Comparison of ENCODE assay signal across 14 cellular contexts in genomic region chr19:49923055-49924003, GRCh38. TPM values are rescaled to one million over a fixed set of nuclear protein-coding genes. Genes with fewer than 3 reads are reported as not detected.
DNase-seq lines count a peak whose midpoint lies in the region; ATAC-seq, FAIRE-seq and TF ChIP-seq lines count a peak whose summit lies in the region.
"Had no signal": no experiment of that assay in that cellular context is flagged by ENCODE, and none has a peak within 500 bp of the region (broad histone marks: within the 10 kb centered on the region; RNA-seq: fewer than 3 reads in every experiment).

No MANE protein-coding gene starts in this region.

- no peak overlapping the region for H3K4ac ChIP-seq in neuronal stem cell (ENCODE audit: low read length)

- peak overlapping the region; percentile 50; the same call in 1 of the 2 replicates for H3K4me3 ChIP-seq in DOHH2 (ENCODE audit: low read length)
- H3K4me3 ChIP-seq in Karpas-422 (ENCODE audit: low read length), result peak overlapping the region; percentile 52
- peak overlapping the region; percentile 59; the same call in 1 of the 2 replicates for H3K4me3 ChIP-seq in GM12878
- no peak overlapping the region for H3K4me3 ChIP-seq in neuronal stem cell (ENCODE audit: low read length in 2 of 2)
- H3K4me3 ChIP-seq: HAP-1 had no signal

- TF ChIP-seq EP300 in GM12878 (IDR thresholded peaks at IDR 0.05; ENCODE audit: borderline replicate concordance in 1 of 2, control insufficient read depth in 1 of 2, low read depth in 2 of 2, low read length in 2 of 2), result no peak

- no peak overlapping the region for H3K18ac ChIP-seq in neuronal stem cell (ENCODE audit: low read length)

- H3K36me3 ChIP-seq in DOHH2 (ENCODE audit: control insufficient read depth, low read length) (peaks cover 84% of the 10 kb centered on the region), Karpas-422 (ENCODE audit: insufficient read depth, low read length) (peaks cover 33% of the 10 kb centered on the region), GM12878 (ENCODE audit: control insufficient read depth in 2 of 2, insufficient read depth in 2 of 2, low read length in 1 of 2) (peaks cover 18 to 36% of the 10 kb centered on the region in 2 experiments), neuronal stem cell (replicated peaks in 1 of 2; ENCODE audit: control insufficient read depth in 2 of 2, insufficient read depth in 2 of 2, low read length in 2 of 2) (peaks cover 46 to 91% of the 10 kb centered on the region in 2 donors)

- CTCF ChIA-PET in GM12878 (lab: Yijun Ruan, JAX), result interaction anchor here (1.5 kb wide), 1 partner anchor 9 kb away, joined by 6 read pairs; no protein-coding TSS in a partner anchor

- POLR2A ChIA-PET in GM12878 (lab: Charles Lee), result interaction anchor here (0.7 to 2.3 kb wide), 4 partner anchors 11 to 37 kb away, joined by 3 to 17 read pairs (median 5); partner anchors contain the start of gene IL4I1

- H2AK5ac ChIP-seq in neuronal stem cell (ENCODE audit: low read depth, low read length), result no peak overlapping the region

- H2AFZ ChIP-seq in Karpas-422 (ENCODE audit: low read length), result no peak overlapping the region
- no peak overlapping the region for H2AFZ ChIP-seq in GM12878 (ENCODE audit: control insufficient read depth, low read depth, low read length)
- H2AFZ ChIP-seq in neuronal stem cell (ENCODE audit: low read length), result no peak overlapping the region

- no peak overlapping the region for H2BK120ac ChIP-seq in neuronal stem cell (ENCODE audit: low read depth, low read length)

- intact Hi-C loops in GM12878 (cut with micrococcal nuclease; ENCODE audit: unreplicated experiment), result no loop called here

- 93% methylated on average over 31 of the region's 31 CpGs for whole genome bisulfite sequencing in GM12878 (ENCODE audit: insufficient coverage, insufficient replicate concordance, low lambda C conversion rate, missing lambda C conversion rate)
- WGBS in neuronal stem cell (ENCODE audit: extremely low coverage in 2 of 2, insufficient read length in 2 of 2, insufficient replicate concordance in 1 of 2), 2 donors, result no CpG with 5 or more reads among the region's 31 CpGs

- TF ChIP-seq CTCF in DOHH2 (IDR thresholded peaks at IDR 0.05; ENCODE audit: low read depth, low read length, poor library complexity, severe bottlenecking), result no peak
- TF ChIP-seq CTCF in GM12878 (IDR thresholded peaks at IDR 0.05 in 2 of 3, conservative IDR thresholded peaks at IDR 0.05 in 1 of 3; ENCODE audit: control insufficient read depth in 2 of 3, extremely low read depth in 1 of 3, insufficient read depth in 1 of 3, low read depth in 3 of 3, low read length in 3 of 3), result no peak

- no peak overlapping the region for H2BK5ac ChIP-seq in neuronal stem cell (ENCODE audit: low read length)

- no peak overlapping the region for H3K14ac ChIP-seq in neuronal stem cell (ENCODE audit: low read length)

- TF ChIP-seq POLR2A in GM12878 (IDR thresholded peaks at IDR 0.05; ENCODE audit: low read depth, low read length), result 0 out of 2 replicates have a peak, but pooled peaks have one; percentile 27

- RAD21 ChIA-PET in GM12878 (lab: Charles Lee; ENCODE audit: unreplicated experiment), result interaction anchor here (1.5 kb wide), 1 partner anchor 12 kb away, joined by 7 read pairs; no protein-coding TSS in a partner anchor

- in situ Hi-C loops in GM12878 (cut with MboI), result no loop called here
- in situ Hi-C loops in KBM-7 (cut with MboI; ENCODE audit: low pct_unique_long_range_greater_than_20kb, low sequenced_read_pairs), result no loop called here

- H3K79me1 ChIP-seq in neuronal stem cell (ENCODE audit: low read depth, low read length), result peaks cover 33% of the 10 kb centered on the region

- ATAC-seq in GM12878, result no peak

- H4K20me1 ChIP-seq in DOHH2 (ENCODE audit: control insufficient read depth, insufficient read depth, low read depth, low read length) (peaks cover 26% of the 10 kb centered on the region), Karpas-422 (ENCODE audit: insufficient read depth, low read depth, low read length) (0 out of 2 replicates have a peak, but pooled peaks cover 11% of the 10 kb centered on the region), GM12878 (ENCODE audit: control insufficient read depth, insufficient read depth) (no peaks in the 10 kb centered on the region; the same call in 1 of the 2 replicates)

- H3K27me3 ChIP-seq in DOHH2 (ENCODE audit: control insufficient read depth, low read length), result no peaks in the 10 kb centered on the region
- H3K27me3 ChIP-seq in Karpas-422 (ENCODE audit: low read length), result no peaks in the 10 kb centered on the region
- no peaks in the 10 kb centered on the region for H3K27me3 ChIP-seq in GM12878 (replicated peaks in 1 of 2; ENCODE audit: control insufficient read depth in 2 of 2, insufficient read depth in 2 of 2, low read length in 1 of 2)
- no peaks in the 10 kb centered on the region for H3K27me3 ChIP-seq in neuronal stem cell (ENCODE audit: control insufficient read depth in 3 of 3, insufficient read depth in 3 of 3, low read depth in 1 of 3, low read length in 3 of 3)

- H3K4me2 ChIP-seq in DOHH2 (ENCODE audit: low read length) (peak overlapping the region; percentile 65), Karpas-422 (ENCODE audit: low read depth, low read length, poor library complexity, severe bottlenecking) (peak overlapping the region; percentile 66), GM12878 (ENCODE audit: control insufficient read depth, insufficient read depth) (peak overlapping the region; percentile 76), neuronal stem cell (ENCODE audit: insufficient read depth, low read length, poor library complexity, severe bottlenecking) (no peak overlapping the region)

- no peak overlapping the region for H2BK15ac ChIP-seq in neuronal stem cell (ENCODE audit: low read length)

- no TSS peak for BruUV-seq in GM12878 (replicated peaks; lab: Mats Ljungman, UMichigan)

- H2BK12ac ChIP-seq in neuronal stem cell (ENCODE audit: low read length), result no peak overlapping the region

- H3K79me2 ChIP-seq in DOHH2 (ENCODE audit: control insufficient read depth, low read length) (peaks cover 99% of the 10 kb centered on the region), Karpas-422 (ENCODE audit: low read length) (peaks cover 88% of the 10 kb centered on the region), GM12878 (ENCODE audit: control insufficient read depth, insufficient read depth, low read length) (peaks cover 92% of the 10 kb centered on the region)

- H3K9me2 ChIP-seq in DOHH2 (replicated peaks; ENCODE audit: control insufficient read depth, low read length) (no peaks in the 10 kb centered on the region), Karpas-422 (replicated peaks; ENCODE audit: insufficient read depth, low read length) (no peaks in the 10 kb centered on the region)

- SMC1A ChIA-PET in GM12878 (lab: Charles Lee; ENCODE audit: uncharacterized antibody, unreplicated experiment), result interaction anchor here (1.9 kb wide), 1 partner anchor 12 kb away, joined by 7 read pairs; no protein-coding TSS in a partner anchor

- H3K4me1 ChIP-seq in DOHH2 (ENCODE audit: control insufficient read depth, low read length) (peaks cover 43% of the 10 kb centered on the region), Karpas-422 (ENCODE audit: low read length) (peaks cover 53% of the 10 kb centered on the region), GM12878 (ENCODE audit: control insufficient read depth, insufficient read depth, low read length) (peaks cover 44% of the 10 kb centered on the region), neuronal stem cell (ENCODE audit: control insufficient read depth in 2 of 2, insufficient read depth in 1 of 2, low read depth in 1 of 2, low read length in 2 of 2) (peaks cover 7 to 17% of the 10 kb centered on the region in 2 donors)

- TF ChIP-seq RAD21 in GM12878 (IDR thresholded peaks at IDR 0.05; ENCODE audit: insufficient read depth, low read depth, low read length), result no peak

- H3K9ac ChIP-seq in Karpas-422 (ENCODE audit: low read length) (peak overlapping the region; percentile 68), GM12878 (ENCODE audit: control insufficient read depth, insufficient read depth, low read length) (peak overlapping the region; percentile 26; the same call in 1 of the 2 replicates), neuronal stem cell (ENCODE audit: low read depth, low read length, poor library complexity) (peak overlapping the region; percentile 51)

- FAIRE-seq in GM12878 (lab: Jason Lieb, UNC), result no peak
- FAIRE-seq: D721Med had no signal

- peak overlapping the region; percentile 75 for H3K23ac ChIP-seq in neuronal stem cell (ENCODE audit: low read depth, low read length, poor library complexity)

- H3K9me3 ChIP-seq in DOHH2 (ENCODE audit: control insufficient read depth, insufficient read depth, low read length) (no peaks in the 10 kb centered on the region), Karpas-422 (ENCODE audit: low read length) (no peaks in the 10 kb centered on the region), GM12878 (replicated peaks; ENCODE audit: control insufficient read depth, insufficient read depth, low read length) (no peaks in the 10 kb centered on the region), neuronal stem cell (replicated peaks in 1 of 2; ENCODE audit: control insufficient read depth in 2 of 2, insufficient read depth in 1 of 2, low read depth in 1 of 2, low read length in 2 of 2) (no peaks in the 10 kb centered on the region)
- H3K9me3 ChIP-seq: HAP-1 had no signal

- H4K8ac ChIP-seq in neuronal stem cell (ENCODE audit: low read depth, low read length), result no peak overlapping the region

- no peaks in the 10 kb centered on the region for H3F3A ChIP-seq in DOHH2 (ENCODE audit: control insufficient read depth, insufficient read depth)

- H3K27ac ChIP-seq in DOHH2 (ENCODE audit: low read depth, low read length) (peak overlapping the region; percentile 51), Karpas-422 (ENCODE audit: low read length) (peak overlapping the region; percentile 91), GM12878 (ENCODE audit: control insufficient read depth, insufficient read depth) (peak overlapping the region; percentile 52), neuronal stem cell (replicated peaks; ENCODE audit: low read length) (no peak overlapping the region)

- H4K91ac ChIP-seq in neuronal stem cell (ENCODE audit: low read depth, low read length, poor library complexity), result no peak overlapping the region

- DNase-seq in Karpas-422, result no peak
- DNase-seq in GM12878 (ENCODE audit: low read depth, low spot score), result peak; percentile 56
- no peak for DNase-seq in neuronal stem cell (ENCODE audit: low spot score)
- no peak for DNase-seq in KBM-7
- no peak for DNase-seq in activated CD4-positive, alpha-beta T cell treated with anti-CD3 and anti-CD28 coated beads for 4 hours
- no peak for DNase-seq in RKO (ENCODE audit: low spot score)
- no peak for DNase-seq in NOMO-1 (lab: John Stamatoyannopoulos, UW; ENCODE audit: unreplicated experiment in 2 of 2)

RNA-seq across cellular contexts. Expression of gene ATF5, which starts 5.7 kb away (rescaled TPM):
- 454 and 537 TPM in 2 replicates for total RNA-seq in Karpas-422 (2014; rRNA removed; shearing (Covaris generic); ENCODE audit: low replicate concordance)
- 30.9 and 34.7 TPM in 2 replicates for total RNA-seq in GM12878 (2013; cell fraction: nucleolus; rRNA removed)
- total RNA-seq in GM12878 (2014; rRNA removed), result 24.8 and 29.0 TPM in 2 replicates
- 16.7 and 17.6 TPM in 2 replicates for total RNA-seq in GM12878 (2014; rRNA removed; fragmentation: Illumina TruSeq; extraction: Trizol)
- total RNA-seq in GM12878 (2021), result 82.1 and 83.1 TPM in 2 replicates
- 74.7 TPM for polyA plus RNA-seq in GM12878 (2011; ENCODE audit: low read depth)
- polyA plus RNA-seq in GM12878 (2011; rRNA removed), result 122 and 133 TPM in 2 replicates
- 117 and 157 TPM in 2 replicates for polyA plus RNA-seq in GM12878 (2011; cell fraction: cytosol; rRNA removed)
- polyA plus RNA-seq in GM12878 (2011; cell fraction: nucleus; rRNA removed), result 263 and 301 TPM in 2 replicates
- 136 and 179 TPM in 2 replicates for polyA plus RNA-seq in GM12878 (2012)
- 38.1 and 41.1 TPM in 2 replicates for polyA plus RNA-seq in GM12878 (2014; fragmentation: Illumina TruSeq; extraction: Trizol)
- 10 to 100 TPM in 1 of 2 experiments, 1 to 10 TPM in 1; 9.1 to 10.1 TPM for polyA plus RNA-seq in GM12878 (2014; fragmentation: Nextera tagmentation; extraction: Ambion mirVana)
- 55.2 and 63.1 TPM in 2 replicates for polyA plus RNA-seq in GM12878 (2014; rRNA removed)
- polyA plus RNA-seq in GM12878 (2016; fragmentation: Nextera tagmentation; extraction: Ambion mirVana), result 10 to 100 TPM; 16.3 to 19.0 TPM
- 24.1 and 57.3 TPM in 2 replicates for polyA minus RNA-seq in GM12878 (2011; rRNA and poly(A)+ RNA removed)
- polyA minus RNA-seq in GM12878 (2011; cell fraction: cytosol; rRNA and poly(A)+ RNA removed), result 65.8 and 83.5 TPM in 2 replicates
- polyA minus RNA-seq in GM12878 (2011; cell fraction: nucleus; rRNA and poly(A)+ RNA removed), result 15.8 and 26.1 TPM in 2 replicates
- polyA plus RNA-seq in neuronal stem cell (2013, experiment 1 of 2), result 7.5 TPM
- polyA plus RNA-seq in neuronal stem cell (2013, experiment 2 of 2), result 7.7 TPM

RNA-seq across cellular contexts. Expression of gene NUP62, which starts 6.0 kb away (rescaled TPM):
- 35.0 and 37.9 TPM in 2 replicates for total RNA-seq in Karpas-422 (2014; rRNA removed; shearing (Covaris generic); ENCODE audit: low replicate concordance)
- total RNA-seq in GM12878 (2013; cell fraction: nucleolus; rRNA removed), result 54.2 and 56.0 TPM in 2 replicates
- total RNA-seq in GM12878 (2014; rRNA removed) (90.7 and 95.6 TPM in 2 replicates), GM12878 (2014; rRNA removed; fragmentation: Illumina TruSeq; extraction: Trizol) (46.5 and 50.1 TPM in 2 replicates), GM12878 (2021) (102 and 108 TPM in 2 replicates)
- polyA plus RNA-seq in GM12878 (2011; ENCODE audit: low read depth), result 25.0 TPM
- polyA plus RNA-seq in GM12878 (2011; rRNA removed) (13.7 and 35.5 TPM in 2 replicates), GM12878 (2014; fragmentation: Illumina TruSeq; extraction: Trizol) (40.8 and 67.7 TPM in 2 replicates), GM12878 (2014; fragmentation: Nextera tagmentation; extraction: Ambion mirVana) (10 to 100 TPM; 19.5 to 22.0 TPM), GM12878 (2014; rRNA removed) (66.1 and 77.7 TPM in 2 replicates), GM12878 (2016; fragmentation: Nextera tagmentation; extraction: Ambion mirVana) (100 to 1,000 TPM; 105 to 110 TPM)
- 39.4 and 41.4 TPM in 2 replicates for polyA plus RNA-seq in GM12878 (2011; cell fraction: cytosol; rRNA removed)
- 25.1 and 36.3 TPM in 2 replicates for polyA plus RNA-seq in GM12878 (2011; cell fraction: nucleus; rRNA removed)
- polyA plus RNA-seq in GM12878 (2012), result 50.6 and 56.6 TPM in 2 replicates
- polyA minus RNA-seq in GM12878 (2011; rRNA and poly(A)+ RNA removed), result 24.5 and 36.2 TPM in 2 replicates
- 23.4 and 24.3 TPM in 2 replicates for polyA minus RNA-seq in GM12878 (2011; cell fraction: cytosol; rRNA and poly(A)+ RNA removed)
- 13.4 and 30.9 TPM in 2 replicates for polyA minus RNA-seq in GM12878 (2011; cell fraction: nucleus; rRNA and poly(A)+ RNA removed)
- polyA plus RNA-seq in neuronal stem cell (2013, experiment 1 of 2), result 69.0 TPM
- 72.2 TPM for polyA plus RNA-seq in neuronal stem cell (2013, experiment 2 of 2)

RNA-seq across cellular contexts. Expression of gene IL4I1, which starts 26.6 kb away (rescaled TPM):
- not detected in 2 replicates for total RNA-seq in Karpas-422 (2014; rRNA removed; shearing (Covaris generic); ENCODE audit: low replicate concordance)
- total RNA-seq in GM12878 (2013; cell fraction: nucleolus; rRNA removed), result 73.8 and 88.4 TPM in 2 replicates
- 39.1 and 51.0 TPM in 2 replicates for total RNA-seq in GM12878 (2014; rRNA removed)
- 16.2 and 17.4 TPM in 2 replicates for total RNA-seq in GM12878 (2014; rRNA removed; fragmentation: Illumina TruSeq; extraction: Trizol)
- 80.0 and 82.6 TPM in 2 replicates for total RNA-seq in GM12878 (2021)
- polyA plus RNA-seq in GM12878 (2011; ENCODE audit: low read depth), result 16.2 TPM
- polyA plus RNA-seq in GM12878 (2011; rRNA removed), result 37.4 and 83.8 TPM in 2 replicates
- polyA plus RNA-seq in GM12878 (2011; cell fraction: cytosol; rRNA removed), result 134 and 171 TPM in 2 replicates
- polyA plus RNA-seq in GM12878 (2011; cell fraction: nucleus; rRNA removed), result 271 and 308 TPM in 2 replicates
- polyA plus RNA-seq in GM12878 (2012), result 49.6 and 88.7 TPM in 2 replicates
- polyA plus RNA-seq in GM12878 (2014; fragmentation: Illumina TruSeq; extraction: Trizol), result 4.8 and 20.1 TPM in 2 replicates
- under 1 TPM; 0.62 to 1.00 TPM for polyA plus RNA-seq in GM12878 (2014; fragmentation: Nextera tagmentation; extraction: Ambion mirVana)
- polyA plus RNA-seq in GM12878 (2014; rRNA removed), result 42.5 and 53.3 TPM in 2 replicates
- 10 to 100 TPM; 43.0 to 45.5 TPM for polyA plus RNA-seq in GM12878 (2016; fragmentation: Nextera tagmentation; extraction: Ambion mirVana)
- polyA minus RNA-seq in GM12878 (2011; rRNA and poly(A)+ RNA removed), result 56.8 and 118 TPM in 2 replicates
- 132 and 154 TPM in 2 replicates for polyA minus RNA-seq in GM12878 (2011; cell fraction: cytosol; rRNA and poly(A)+ RNA removed)
- 56.3 and 66.6 TPM in 2 replicates for polyA minus RNA-seq in GM12878 (2011; cell fraction: nucleus; rRNA and poly(A)+ RNA removed)
- polyA plus RNA-seq in neuronal stem cell (2013, experiment 1 of 2), result 0.28 TPM
- polyA plus RNA-seq in neuronal stem cell (2013, experiment 2 of 2), result 0.26 TPM
- total RNA-seq: temporal lobe had no signal

RNA-seq across cellular contexts. Expression of gene SIGLEC11, which starts 37.6 kb away (rescaled TPM):
- total RNA-seq in Karpas-422 (2014; rRNA removed; shearing (Covaris generic); ENCODE audit: low replicate concordance), result 0.87 TPM in 1 of 2 replicates, not detected in the other
- not detected in 2 replicates for total RNA-seq in GM12878 (2013; cell fraction: nucleolus; rRNA removed)
- total RNA-seq in GM12878 (2014; rRNA removed) (not detected in 2 replicates), GM12878 (2014; rRNA removed; fragmentation: Illumina TruSeq; extraction: Trizol) (not detected in 2 replicates), GM12878 (2021) (not detected in 2 replicates)
- polyA plus RNA-seq in GM12878 (2011; ENCODE audit: low read depth), result not detected
- polyA plus RNA-seq in GM12878 (2011; rRNA removed) (not detected in 2 replicates), GM12878 (2014; fragmentation: Illumina TruSeq; extraction: Trizol) (not detected in 2 replicates), GM12878 (2014; fragmentation: Nextera tagmentation; extraction: Ambion mirVana) (not detected), GM12878 (2014; rRNA removed) (not detected in 2 replicates), GM12878 (2016; fragmentation: Nextera tagmentation; extraction: Ambion mirVana) (not detected)
- not detected in 2 replicates for polyA plus RNA-seq in GM12878 (2011; cell fraction: cytosol; rRNA removed)
- not detected in 2 replicates for polyA plus RNA-seq in GM12878 (2011; cell fraction: nucleus; rRNA removed)
- polyA plus RNA-seq in GM12878 (2012), result not detected in 2 replicates
- not detected in 2 replicates for polyA minus RNA-seq in GM12878 (2011; rRNA and poly(A)+ RNA removed)
- polyA minus RNA-seq in GM12878 (2011; cell fraction: cytosol; rRNA and poly(A)+ RNA removed), result not detected in 2 replicates
- polyA minus RNA-seq in GM12878 (2011; cell fraction: nucleus; rRNA and poly(A)+ RNA removed), result not detected in 2 replicates
- polyA plus RNA-seq in neuronal stem cell (2013, experiment 1 of 2), result not detected
- not detected for polyA plus RNA-seq in neuronal stem cell (2013, experiment 2 of 2)
- total RNA-seq: activated T-helper 2 cell treated with anti-CD3 and anti-CD28 coated beads, Interferon-gamma antibody, Interleukin-2, Interleukin-4, amounts not matched to agents 10 μg/mL and 5 μg/mL and 100 μg/mL, durations not matched to agents 14 hours and 24 hours and 36 hours; renal cortical epithelial cell; RPMI7951 had no signal

RNA-seq across cellular contexts. Expression of gene TBC1D17, which starts 45.8 kb away (rescaled TPM):
- total RNA-seq in Karpas-422 (2014; rRNA removed; shearing (Covaris generic); ENCODE audit: low replicate concordance), result 13.6 and 17.8 TPM in 2 replicates
- 24.8 and 29.4 TPM in 2 replicates for total RNA-seq in GM12878 (2013; cell fraction: nucleolus; rRNA removed)
- total RNA-seq in GM12878 (2014; rRNA removed), result 3.5 and 3.6 TPM in 2 replicates
- total RNA-seq in GM12878 (2014; rRNA removed; fragmentation: Illumina TruSeq; extraction: Trizol), result 3.1 and 3.2 TPM in 2 replicates
- 20.4 and 20.9 TPM in 2 replicates for total RNA-seq in GM12878 (2021)
- polyA plus RNA-seq in GM12878 (2011; ENCODE audit: low read depth), result 36.4 TPM
- polyA plus RNA-seq in GM12878 (2011; rRNA removed), result 11.7 and 18.9 TPM in 2 replicates
- 21.8 and 25.4 TPM in 2 replicates for polyA plus RNA-seq in GM12878 (2011; cell fraction: cytosol; rRNA removed)
- polyA plus RNA-seq in GM12878 (2011; cell fraction: nucleus; rRNA removed), result 93.9 and 98.8 TPM in 2 replicates
- 45.9 and 50.1 TPM in 2 replicates for polyA plus RNA-seq in GM12878 (2012)
- polyA plus RNA-seq in GM12878 (2014; fragmentation: Illumina TruSeq; extraction: Trizol), result 8.6 and 10.9 TPM in 2 replicates
- polyA plus RNA-seq in GM12878 (2014; fragmentation: Nextera tagmentation; extraction: Ambion mirVana), result under 1 TPM; 0.42 to 0.52 TPM
- 17.4 and 22.3 TPM in 2 replicates for polyA plus RNA-seq in GM12878 (2014; rRNA removed)
- 10 to 100 TPM; 11.5 to 13.2 TPM for polyA plus RNA-seq in GM12878 (2016; fragmentation: Nextera tagmentation; extraction: Ambion mirVana)
- polyA minus RNA-seq in GM12878 (2011; rRNA and poly(A)+ RNA removed), result 11.3 and 21.0 TPM in 2 replicates
- 9.3 and 10.2 TPM in 2 replicates for polyA minus RNA-seq in GM12878 (2011; cell fraction: cytosol; rRNA and poly(A)+ RNA removed)
- 18.5 and 22.0 TPM in 2 replicates for polyA minus RNA-seq in GM12878 (2011; cell fraction: nucleus; rRNA and poly(A)+ RNA removed)
- 29.5 TPM for polyA plus RNA-seq in neuronal stem cell (2013, experiment 1 of 2)
- 29.9 TPM for polyA plus RNA-seq in neuronal stem cell (2013, experiment 2 of 2)

Comparison
In these comparisons a context has a peak if more than half of its experiments do, and no peak if none do; other contexts are left out.
1. H3K4me3 ChIP-seq: peak in DOHH2 (single experiment), Karpas-422 (single experiment) and GM12878 (single experiment); none in neuronal stem cell (0 of 2).
2. RNA of gene IL4I1, which starts 26.6 kb away (total RNA-seq): 16.2 to 88.4 TPM in GM12878; not detected in Karpas-422; every median in the first group is over 10 times any median in the second.
3. Peak in every context shown above with its lines, with median percentiles within 50 percentile points of each other: H3K9ac ChIP-seq.